In the genomic region with DNA sequence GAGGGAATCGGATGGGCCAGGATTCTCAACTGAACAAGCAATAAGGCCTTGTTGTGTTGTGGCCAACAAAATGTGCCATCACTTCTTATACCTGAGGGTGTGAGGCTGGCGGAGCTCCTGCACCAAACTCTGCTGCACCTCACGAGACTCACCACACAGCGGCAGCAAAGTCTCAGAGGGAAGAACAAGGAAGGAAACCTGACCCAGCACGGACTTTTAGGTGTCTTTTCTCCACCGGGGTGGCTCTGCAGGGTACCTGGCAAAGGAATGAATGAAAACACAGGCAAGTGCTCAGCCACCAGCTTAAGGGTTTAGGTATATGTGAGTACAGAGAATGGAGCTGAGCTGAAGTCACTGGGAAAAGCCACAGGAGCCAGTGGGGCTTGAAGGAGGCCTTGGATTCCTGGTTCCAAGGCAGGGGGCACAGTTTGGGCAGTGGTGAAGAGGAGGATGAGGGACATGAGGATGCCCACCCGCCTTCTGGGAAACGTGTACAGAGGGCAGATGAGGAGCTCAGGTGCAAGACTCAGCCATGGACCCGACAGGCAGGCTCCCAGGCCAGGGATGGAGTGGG, we compare ENCODE assay signal across 7 cellular contexts.
A peak's percentile ranks its signal among the peaks of the same experiment; 100 is the strongest.
DNase-seq lines count a peak whose midpoint lies in the region; ATAC-seq and TF ChIP-seq lines count a peak whose summit lies in the region.

No MANE protein-coding gene starts in this region.

- peaks cover 5% of the 10 kb centered on the region for H3K4me1 Mint-ChIP-seq in nephron progenitor cell

- H3K36me3 Mint-ChIP-seq in nephron progenitor cell (ENCODE audit: low read depth): no peaks in the 10 kb centered on the region

- H3K27me3 Mint-ChIP-seq in nephron progenitor cell (ENCODE audit: low read depth, poor library complexity): peaks cover 17% of the 10 kb centered on the region

- peak; percentile 13 for DNase-seq in EL
- DNase-seq in Kasumi-1 (lab: John Stamatoyannopoulos, UW): peak; percentile 67 to 80
- peak; percentile 70 for DNase-seq in RWPE1 (ENCODE audit: low spot score)
- DNase-seq in epithelial cell of esophagus (ENCODE audit: low read depth): peak; percentile 76
- peak; percentile 69 for DNase-seq in nephron progenitor cell

- H3K9me3 Mint-ChIP-seq in nephron progenitor cell: no peaks in the 10 kb centered on the region

- peak; percentile 90 for ATAC-seq in GM19467 (IDR thresholded peaks at IDR 0.05; ENCODE audit: unreplicated experiment)
- ATAC-seq in HG02678 (IDR thresholded peaks at IDR 0.05; ENCODE audit: unreplicated experiment): no peak

- TF ChIP-seq CTCF in RWPE1 (conservative IDR thresholded peaks at IDR 0.05; ENCODE audit: low read depth): peak; percentile 75
- TF ChIP-seq CTCF in epithelial cell of esophagus (IDR thresholded peaks at IDR 0.05; ENCODE audit: insufficient read depth, low read depth, low read length, missing control alignments): peak; percentile 95
- peak; percentile 65 for TF ChIP-seq CTCF in nephron progenitor cell (IDR thresholded peaks at IDR 0.05)

- H3K4me3 Mint-ChIP-seq in nephron progenitor cell: no peak overlapping the region

- H3K27ac Mint-ChIP-seq in nephron progenitor cell: no peak overlapping the region

- H3K27ac ChIP-seq in RWPE1: no peak overlapping the region

- CTCF ChIA-PET in RWPE1 (lab: Yijun Ruan, JAX): interaction anchor here (0.6 to 1.0 kb wide), 7 partner anchors 9 to 143 kb away, joined by 3 to 6 read pairs (median 3); no protein-coding TSS in a partner anchor

- H3K4me3 ChIP-seq in epithelial cell of esophagus (ENCODE audit: low read length): no peak overlapping the region

- POLR2A ChIA-PET in RWPE1 (lab: Yijun Ruan, JAX; ENCODE audit: low non-redundant PET): no interaction called here

Comparison
In these comparisons a context has a peak if more than half of its experiments do, and no peak if none do; other contexts are left out.
1. DNase-seq: peak in every context shown above with its lines; median percentile 76 in epithelial cell of esophagus; 74 in Kasumi-1; 70 in RWPE1; 69 in nephron progenitor cell; 13 in EL.